ENCODE assay signal across 32 cellular contexts in the genomic region with DNA sequence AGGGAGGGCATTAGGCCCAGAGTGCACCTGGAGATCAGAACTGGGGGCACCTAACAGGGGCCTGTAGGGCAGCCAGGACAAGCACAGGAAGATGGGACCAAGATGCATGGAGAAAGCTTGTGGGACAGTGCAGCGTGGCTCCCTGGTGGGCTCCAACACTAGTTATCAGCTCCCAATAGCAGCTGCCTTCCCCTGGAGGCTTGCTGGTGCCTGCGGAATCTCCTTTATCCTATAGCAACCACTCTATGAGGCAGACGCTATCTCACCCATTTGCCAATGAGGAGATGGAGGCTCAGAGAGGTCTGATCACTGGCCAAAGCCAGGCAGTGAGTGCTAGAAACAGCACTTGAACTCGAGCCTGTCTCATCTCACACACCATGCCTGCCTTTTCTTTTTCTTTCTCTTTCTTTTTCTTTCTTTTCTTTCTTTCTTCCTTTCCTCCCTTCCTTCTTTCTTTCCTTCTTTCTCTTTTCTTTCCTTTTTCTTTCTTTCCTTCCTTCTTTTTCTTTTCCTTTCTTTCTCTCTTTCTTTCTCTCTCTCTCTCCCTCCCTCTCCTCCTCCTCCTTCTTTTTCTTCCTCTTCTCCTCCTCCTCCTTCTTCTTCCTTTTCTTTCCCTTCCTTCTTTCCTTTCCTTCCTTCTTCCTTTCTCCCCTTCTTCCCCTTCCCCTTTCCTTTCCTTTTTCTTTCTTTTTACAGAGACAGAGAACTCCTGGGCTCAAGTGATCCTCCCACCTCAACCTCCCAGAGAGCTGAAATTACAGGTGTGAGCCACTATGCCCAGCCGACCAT. TPM values are rescaled to one million over a fixed set of nuclear protein-coding genes. Genes with fewer than 3 reads are reported as not detected.
"Had no signal": no experiment of that assay in that cellular context is flagged by ENCODE, and none has a peak within 500 bp of the region (broad histone marks: within the 10 kb centered on the region; RNA-seq: fewer than 3 reads in every experiment).

No MANE protein-coding gene starts in this region.

- H3K4me1 Mint-ChIP-seq: immature natural killer cell; natural killer cell; stimulated activated memory B cell treated with anti-CD40 and anti-IgM and Interleukin-4, amounts not matched to agents 10 μg/mL and 1 μg/mL and 100 μg/mL, for 72 hours had no signal

- H3K4me3 Mint-ChIP-seq: dendritic cell treated with granulocyte-macrophage colony-stimulating factor and Interleukin-4, amounts not matched to agents 40 ng/mL and 50 ng/mL, for 4 days; immature natural killer cell; natural killer cell; stimulated activated memory B cell treated with anti-CD40 and anti-IgM and Interleukin-4, amounts not matched to agents 10 μg/mL and 1 μg/mL and 100 μg/mL, for 72 hours; type B pancreatic cell had no signal

- H3K27me3 ChIP-seq: colonic mucosa, pancreas, right atrium auricular region, testis had no signal

- H3K36me3 ChIP-seq: colonic mucosa, esophagus squamous epithelium, heart right ventricle, lower lobe of right lung, neutrophil, pancreas, right atrium auricular region, sigmoid colon, tibial artery had no signal

- H3K27ac ChIP-seq: colonic mucosa, esophagus squamous epithelium, heart right ventricle, lower lobe of right lung, neutrophil, pancreas, right atrium auricular region, sigmoid colon, testis, tibial artery had no signal

- FAIRE-seq: endometrium, pancreas had no signal

- DNase-seq: colonic mucosa; effector memory CD4-positive, alpha-beta T cell; erythroblast; esophagus squamous epithelium; foreskin melanocyte; glutamatergic neuron; heart right ventricle; hippocampal formation; immature natural killer cell; islet precursor cell; left ventricle myocardium superior; lower lobe of right lung; natural killer cell; pancreas; sigmoid colon; stimulated activated CD4-positive, alpha-beta T cell treated with anti-CD3 and anti-CD28 coated beads, Interleukin-4, amount 100 ng/mL, for 4 hours; stimulated activated naive CD8-positive, alpha-beta T cell treated with anti-CD3 and anti-CD28 coated beads, Interleukin-15, Interleukin-2, amounts not matched to agents 100 U/mL and 50 U/mL, for 24 hours; substantia nigra; testis; tibial artery had no signal

- H3K9me3 Mint-ChIP-seq: dendritic cell treated with granulocyte-macrophage colony-stimulating factor and Interleukin-4, amounts not matched to agents 40 ng/mL and 50 ng/mL, for 4 days; immature natural killer cell; natural killer cell; stimulated activated memory B cell treated with anti-CD40 and anti-IgM and Interleukin-4, amounts not matched to agents 10 μg/mL and 1 μg/mL and 100 μg/mL, for 72 hours; type B pancreatic cell had no signal

- H3K36me3 Mint-ChIP-seq: immature natural killer cell; natural killer cell; stimulated activated memory B cell treated with anti-CD40 and anti-IgM and Interleukin-4, amounts not matched to agents 10 μg/mL and 1 μg/mL and 100 μg/mL, for 72 hours; type B pancreatic cell had no signal

- H3K4me3 ChIP-seq: colonic mucosa, esophagus squamous epithelium, heart right ventricle, lower lobe of right lung, pancreas, right atrium auricular region, sigmoid colon, testis, tibial artery had no signal

- H3K27ac Mint-ChIP-seq: dendritic cell treated with granulocyte-macrophage colony-stimulating factor and Interleukin-4, amounts not matched to agents 40 ng/mL and 50 ng/mL, for 4 days; immature natural killer cell; natural killer cell; stimulated activated memory B cell treated with anti-CD40 and anti-IgM and Interleukin-4, amounts not matched to agents 10 μg/mL and 1 μg/mL and 100 μg/mL, for 72 hours; type B pancreatic cell had no signal

- H3K4me1 ChIP-seq: colonic mucosa, esophagus squamous epithelium, heart right ventricle, lower lobe of right lung, pancreas, right atrium auricular region, sigmoid colon, testis, tibial artery had no signal

- ATAC-seq: heart right ventricle; left ventricle myocardium superior; lower lobe of right lung; natural killer cell; pancreas; stimulated activated memory B cell treated with anti-CD40 and anti-IgM and Interleukin-4, amounts not matched to agents 10 μg/mL and 1 μg/mL and 100 μg/mL, for 72 hours; stimulated activated naive CD8-positive, alpha-beta T cell treated with anti-CD3 and anti-CD28 coated beads, Interleukin-15, Interleukin-2, amounts not matched to agents 100 U/mL and 50 U/mL, for 24 hours had no signal

- H3K9me3 ChIP-seq: colonic mucosa, esophagus squamous epithelium, heart right ventricle, lower lobe of right lung, neutrophil, pancreas, right atrium auricular region, sigmoid colon, testis, tibial artery had no signal

RNA-seq across cellular contexts. Expression of a gene that starts 16.1 kb away (rescaled TPM):
- total RNA-seq: colonic mucosa, esophagus squamous epithelium, left ventricle myocardium superior, mononuclear cell, natural killer cell, right atrium auricular region, sigmoid colon had no signal
- polyA plus RNA-seq: heart right ventricle, immature natural killer cell, neural cell had no signal

RNA-seq across cellular contexts. Expression of a gene that starts 25.0 kb away (rescaled TPM):
- total RNA-seq: colonic mucosa, left ventricle myocardium superior, mononuclear cell, skeletal muscle tissue had no signal
- polyA plus RNA-seq: heart right ventricle, neural cell had no signal

RNA-seq across cellular contexts. Expression of a gene that starts 49.7 kb away (rescaled TPM):
- total RNA-seq: colonic mucosa, heart right ventricle, left ventricle myocardium superior, mononuclear cell, natural killer cell, omental fat pad, pancreas, posterior vena cava, right atrium auricular region, sigmoid colon, skeletal muscle tissue, urinary bladder had no signal
- polyA plus RNA-seq: heart right ventricle, immature natural killer cell, neural cell, urinary bladder had no signal

RNA-seq across cellular contexts. Expression of a gene that starts 52.9 kb away (rescaled TPM):
- total RNA-seq: natural killer cell had no signal
- polyA plus RNA-seq: immature natural killer cell had no signal
